8 cellular contexts compared by ENCODE assay signal in genomic region chr7:128863433-128863989, GRCh38. TPM values are rescaled to one million over a fixed set of nuclear protein-coding genes. Genes with fewer than 3 reads are reported as not detected.
A peak's percentile ranks its signal among the peaks of the same experiment; 100 is the strongest.
DNase-seq lines count a peak whose midpoint lies in the region; ATAC-seq, FAIRE-seq and TF ChIP-seq lines count a peak whose summit lies in the region.

No MANE protein-coding gene starts in this region.

- peak; percentile 53 for TF ChIP-seq RAD21 in SK-N-SH (IDR thresholded peaks at IDR 0.05; ENCODE audit: low read length)

- peak overlapping the region; percentile 89 to 99 (median 98) for H3K27ac Mint-ChIP-seq in brain

- POLR2A ChIA-PET in SK-N-SH (lab: Yijun Ruan, JAX) = interaction anchor here (1.1 kb wide), 1 partner anchor 32 kb away, joined by 3 read pairs; no protein-coding TSS in a partner anchor

- peak; percentile 58 for DNase-seq in DND-41
- DNase-seq in KBM-7 = peak; percentile 69
- DNase-seq in SK-N-SH = peak; percentile 91
- DNase-seq in kidney epithelial cell (ENCODE audit: low read depth) = no peak
- DNase-seq in stimulated activated CD4-positive, alpha-beta T cell treated with anti-CD3 and anti-CD28 coated beads, Interleukin-2, amount 100 ng/mL, for 48 hours = peak; percentile 34 to 42
- no peak for DNase-seq in frontal cortex (ENCODE audit: low spot score in 2 of 2)

- no peaks in the 10 kb centered on the region for H3K27me3 ChIP-seq in DND-41 (ENCODE audit: insufficient read depth, low read length, poor library complexity)
- H3K27me3 ChIP-seq in SK-N-SH (ENCODE audit: insufficient read depth) = no peaks in the 10 kb centered on the region
- no peaks in the 10 kb centered on the region for H3K27me3 ChIP-seq in kidney epithelial cell (ENCODE audit: control insufficient read depth, insufficient read depth, low read length)

- 3% methylated on average over 6 of the region's 6 CpGs for WGBS in SK-N-SH (ENCODE audit: low lambda C conversion rate)

- H3K4me2 ChIP-seq in DND-41 (ENCODE audit: insufficient read depth, low read length) = peak overlapping the region; percentile 67
- H3K4me2 ChIP-seq in SK-N-SH = peak overlapping the region; percentile 88

- peak overlapping the region; percentile 94 to 100 (median 98) for H3K4me3 Mint-ChIP-seq in brain

- H3K9ac ChIP-seq in DND-41 (ENCODE audit: low read depth, low read length) (peak overlapping the region; percentile 70), SK-N-SH (peak overlapping the region; percentile 81)

- ATAC-seq in DND-41 (ENCODE audit: insufficient read depth, low read depth) = peak; percentile 49
- peak; percentile 41 for ATAC-seq in GM21526 (IDR thresholded peaks at IDR 0.05; ENCODE audit: low FRiP score, unreplicated experiment)

- H3K9me2 ChIP-seq in SK-N-SH = no peaks in the 10 kb centered on the region

- in situ Hi-C loops in KBM-7 (cut with MboI; ENCODE audit: low pct_unique_long_range_greater_than_20kb, low sequenced_read_pairs) = no loop called here

- CTCF ChIA-PET in SK-N-SH (lab: Yijun Ruan, JAX) = interaction anchor here (0.7 to 4.3 kb wide), 33 partner anchors 10 to 476 kb away, joined by 3 to 42 read pairs (median 4); partner anchors contain the start of gene CCDC136

- peaks cover 18% of the 10 kb centered on the region for H3K4me1 ChIP-seq in DND-41 (ENCODE audit: insufficient read depth, low read length)
- H3K4me1 ChIP-seq in SK-N-SH (ENCODE audit: control insufficient read depth in 1 of 2, insufficient read depth in 2 of 2, low read depth in 1 of 2, low read length in 1 of 2) = peaks cover 0 to 25% of the 10 kb centered on the region in 2 experiments; a peak in 1 of 4 replicates

- H3K9me3 ChIP-seq in DND-41 (ENCODE audit: insufficient read depth, low read length, severe bottlenecking) = no peaks in the 10 kb centered on the region
- no peaks in the 10 kb centered on the region for H3K9me3 ChIP-seq in SK-N-SH

- H3K4me3 ChIP-seq in DND-41 (ENCODE audit: low read depth in 1 of 2, low read length in 2 of 2) (peak overlapping the region; percentile 39 to 69; a peak in 3 of 4 replicates), SK-N-SH (ENCODE audit: low read depth in 2 of 2, low read length in 1 of 2) (peak overlapping the region; percentile 89 to 95), kidney epithelial cell (ENCODE audit: low read depth, low read length) (peak overlapping the region; percentile 82)

- TF ChIP-seq CTCF in DND-41 (IDR thresholded peaks at IDR 0.05; ENCODE audit: borderline replicate concordance, extremely low read depth, low read length, poor library complexity, severe bottlenecking) (peak; percentile 68), SK-N-SH (IDR thresholded peaks at IDR 0.05) (peak; percentile 80), brain (conservative IDR thresholded peaks at IDR 0.05) (peak; percentile 43 to 54), kidney epithelial cell (IDR thresholded peaks at IDR 0.05; ENCODE audit: insufficient read depth, low read length, poor library complexity, severe bottlenecking) (peak; percentile 72)

- peak overlapping the region; percentile 69 for H2AFZ ChIP-seq in DND-41 (ENCODE audit: low read depth, low read length)
- peak overlapping the region; percentile 72; the same call in 1 of the 2 replicates for H2AFZ ChIP-seq in SK-N-SH (ENCODE audit: low read depth)

- peaks cover 0 to 7% (median 0%) of the 10 kb centered on the region in 5 experiments for H3K9me3 Mint-ChIP-seq in brain

- no peak for FAIRE-seq in frontal cortex (lab: Jason Lieb, UNC)

- H3F3A ChIP-seq in SK-N-SH (replicated peaks; ENCODE audit: insufficient read depth) = peaks cover 48% of the 10 kb centered on the region

- H3K79me2 ChIP-seq in DND-41 (ENCODE audit: insufficient read depth, low read length) (peaks cover 24% of the 10 kb centered on the region), SK-N-SH (ENCODE audit: insufficient read depth) (peaks cover 21% of the 10 kb centered on the region)

- H4K20me1 ChIP-seq in DND-41 (ENCODE audit: insufficient read depth, low read length) (peaks cover 25% of the 10 kb centered on the region), SK-N-SH (ENCODE audit: insufficient read depth) (peaks cover 18% of the 10 kb centered on the region)

- H3K27me3 Mint-ChIP-seq in brain = peaks cover 19% of the 10 kb centered on the region

- H3K27ac ChIP-seq in DND-41 (ENCODE audit: low read length) = peak overlapping the region; percentile 64
- peak overlapping the region in 1 of 2 experiments; percentile 60; a peak in 3 of 4 replicates for H3K27ac ChIP-seq in SK-N-SH (ENCODE audit: low read depth in 2 of 2, low read length in 1 of 2)

- no peak for TF ChIP-seq EP300 in SK-N-SH (IDR thresholded peaks at IDR 0.05; ENCODE audit: borderline replicate concordance in 1 of 2, low read depth in 1 of 2, low read length in 1 of 2)

- H3K4me1 Mint-ChIP-seq in brain = peaks cover 72% of the 10 kb centered on the region

- peaks cover 25% of the 10 kb centered on the region for H3K36me3 ChIP-seq in DND-41 (ENCODE audit: insufficient read depth, low read length)
- H3K36me3 ChIP-seq in SK-N-SH (replicated peaks in 1 of 2; ENCODE audit: control insufficient read depth in 1 of 2, insufficient read depth in 2 of 2, low read length in 1 of 2) = peaks cover 13 to 19% of the 10 kb centered on the region in 2 experiments
- H3K36me3 ChIP-seq in kidney epithelial cell (ENCODE audit: control insufficient read depth, insufficient read depth, low read length) = no peaks in the 10 kb centered on the region

- H3K36me3 Mint-ChIP-seq in brain = peaks cover 24% of the 10 kb centered on the region

TF ChIP-seq in SK-N-SH, 30 proteins besides CTCF, POLR2A, EP300 and RAD21:
- TF ChIP-seq EZH2phosphoT487 (IDR thresholded peaks at IDR 0.05; ENCODE audit: borderline replicate concordance, low read depth) (no peak), GATA2 (CRISPR knock-in tag; IDR thresholded peaks at IDR 0.05) (peak; percentile 61; the same call in 1 of the 2 replicates), SIN3A (IDR thresholded peaks at IDR 0.05; ENCODE audit: borderline replicate concordance, low read depth, low read length) (peak; percentile 52; the same call in 1 of the 2 replicates), SMC3 (IDR thresholded peaks at IDR 0.05; ENCODE audit: low read depth, low read length) (peak; percentile 50; the same call in 1 of the 2 replicates), MAX (IDR thresholded peaks at IDR 0.05; ENCODE audit: low read depth) (no peak), TCF12 (IDR thresholded peaks at IDR 0.05) (no peak), MXI1 (IDR thresholded peaks at IDR 0.05; ENCODE audit: low read depth, low read length) (peak; percentile 68; the same call in 1 of the 2 replicates)
- TF ChIP-seq, protein P1, sequence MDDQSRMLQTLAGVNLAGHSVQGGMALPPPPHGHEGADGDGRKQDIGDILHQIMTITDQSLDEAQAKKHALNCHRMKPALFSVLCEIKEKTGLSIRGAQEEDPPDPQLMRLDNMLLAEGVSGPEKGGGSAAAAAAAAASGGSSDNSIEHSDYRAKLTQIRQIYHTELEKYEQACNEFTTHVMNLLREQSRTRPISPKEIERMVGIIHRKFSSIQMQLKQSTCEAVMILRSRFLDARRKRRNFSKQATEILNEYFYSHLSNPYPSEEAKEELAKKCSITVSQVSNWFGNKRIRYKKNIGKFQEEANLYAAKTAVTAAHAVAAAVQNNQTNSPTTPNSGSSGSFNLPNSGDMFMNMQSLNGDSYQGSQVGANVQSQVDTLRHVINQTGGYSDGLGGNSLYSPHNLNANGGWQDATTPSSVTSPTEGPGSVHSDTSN (IDR thresholded peaks at IDR 0.05) = no peak

RNA-seq across cellular contexts. Expression of gene ATP6V1F, which starts 0.9 kb away (rescaled TPM):
- polyA plus RNA-seq in SK-N-SH (2012; rRNA removed) (437 and 495 TPM in 2 replicates), brain (ENCODE audit: insufficient read depth, low read depth, low replicate concordance) (392 TPM)
- 349 and 422 TPM in 2 replicates for polyA plus RNA-seq in SK-N-SH (2012; cell fraction: cytosol; rRNA removed)
- polyA plus RNA-seq in SK-N-SH (2012; cell fraction: nucleus; rRNA removed) = 110 and 142 TPM in 2 replicates
- total RNA-seq in kidney epithelial cell (211 and 225 TPM in 2 replicates), frontal cortex (74.6 TPM)

RNA-seq across cellular contexts. Expression of gene FLNC, which starts 33.3 kb away (rescaled TPM):
- polyA plus RNA-seq in SK-N-SH (2012; rRNA removed) (22.5 and 43.7 TPM in 2 replicates), brain (ENCODE audit: insufficient read depth, low read depth, low replicate concordance) (7.8 TPM)
- 12.3 and 24.8 TPM in 2 replicates for polyA plus RNA-seq in SK-N-SH (2012; cell fraction: cytosol; rRNA removed)
- 109 and 117 TPM in 2 replicates for polyA plus RNA-seq in SK-N-SH (2012; cell fraction: nucleus; rRNA removed)
- total RNA-seq in kidney epithelial cell (243 and 267 TPM in 2 replicates), frontal cortex (2.4 TPM)

RNA-seq across cellular contexts. Expression of gene KCP, which starts 47.0 kb away (rescaled TPM):
- not detected in 2 replicates for polyA plus RNA-seq in SK-N-SH (2012; rRNA removed)
- 0.01 TPM in 1 of 2 replicates, not detected in the other for polyA plus RNA-seq in SK-N-SH (2012; cell fraction: cytosol; rRNA removed)
- polyA plus RNA-seq in SK-N-SH (2012; cell fraction: nucleus; rRNA removed) = 0.08 and 0.11 TPM in 2 replicates
- polyA plus RNA-seq in brain (ENCODE audit: insufficient read depth, low read depth, low replicate concordance) = 0.29 TPM
- 1.3 and 1.4 TPM in 2 replicates for total RNA-seq in kidney epithelial cell
- total RNA-seq in frontal cortex = 0.41 TPM

Comparison
In these comparisons a context has a peak if more than half of its experiments do, and no peak if none do; other contexts are left out.
1. DNase-seq: peak in DND-41 (single experiment), KBM-7 (single experiment), SK-N-SH (single experiment) and stimulated activated CD4-positive, alpha-beta T cell treated with anti-CD3 and anti-CD28 coated beads, Interleukin-2, amount 100 ng/mL, for 48 hours (2 of 2); none in kidney epithelial cell (single experiment) and frontal cortex (0 of 2).
2. RNA of gene FLNC, which starts 33.3 kb away (total RNA-seq): 243 to 267 TPM in kidney epithelial cell; 2.4 TPM in frontal cortex (single experiment); every median in the first group is over 10 times any median in the second.
3. Peak in every context shown above with its lines, with median percentiles within 50 percentile points of each other: H3K4me3 ChIP-seq and CTCF ChIP-seq.